ENCODE assay signal across 8 cellular contexts in the genomic region with DNA sequence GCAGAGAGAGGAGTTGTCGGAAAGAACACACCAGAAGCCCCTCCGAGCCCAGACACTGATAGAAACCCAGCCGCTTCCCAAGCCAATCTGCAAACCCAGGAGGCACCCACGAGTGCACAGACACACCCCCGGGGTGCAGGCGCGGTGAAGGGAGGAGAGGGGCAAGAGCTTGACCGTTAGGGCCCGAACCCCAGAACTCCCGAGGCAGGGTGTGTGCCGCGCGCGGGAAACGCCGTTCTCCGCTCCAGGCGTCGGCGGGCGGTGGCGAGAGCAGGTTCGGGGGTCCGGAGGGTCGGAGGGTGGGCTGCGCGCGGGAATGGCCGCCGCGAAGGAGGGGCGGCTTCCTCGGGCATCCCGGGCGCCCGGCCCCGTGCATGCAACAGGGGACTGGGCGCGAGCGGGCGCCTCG. TPM values are rescaled to one million over a fixed set of nuclear protein-coding genes. Genes with fewer than 3 reads are reported as not detected.
DNase-seq lines count a peak whose midpoint lies in the region; ATAC-seq and TF ChIP-seq lines count a peak whose summit lies in the region.

No MANE protein-coding gene starts in this region.

- POLR2A ChIA-PET in OCI-LY7 (lab: Charles Lee), result no interaction called here

- BruUV-seq in OCI-LY7 (replicated peaks; lab: Mats Ljungman, UMichigan), result no TSS peak

- H3K9me3 ChIP-seq in OCI-LY7 (ENCODE audit: low read length), result no peaks in the 10 kb centered on the region

- no peaks in the 10 kb centered on the region for H3K79me2 ChIP-seq in OCI-LY7 (ENCODE audit: insufficient read depth, low read depth, low read length)

- H2AFZ ChIP-seq in OCI-LY7 (ENCODE audit: low read length), result no peak overlapping the region

- ATAC-seq in GM18868 (IDR thresholded peaks at IDR 0.05; ENCODE audit: unreplicated experiment) (peak; percentile 17), omental fat pad (ENCODE audit: low FRiP score) (peak; percentile 37), HG03139 (IDR thresholded peaks at IDR 0.05; ENCODE audit: unreplicated experiment) (no peak), HG03378 (IDR thresholded peaks at IDR 0.05; ENCODE audit: unreplicated experiment) (no peak), GM21423 (IDR thresholded peaks at IDR 0.05; ENCODE audit: unreplicated experiment) (no peak)

- CTCF ChIA-PET in OCI-LY7 (lab: Charles Lee; ENCODE audit: unreplicated experiment), result no interaction called here

- no peak overlapping the region for H3K4me3 ChIP-seq in OCI-LY7 (ENCODE audit: low read depth, low read length, poor library complexity, severe bottlenecking)

- H3K36me3 ChIP-seq in OCI-LY7 (ENCODE audit: insufficient read depth, low read length), result no peaks in the 10 kb centered on the region

- intact Hi-C loops in OCI-LY7 (cut with micrococcal nuclease; ENCODE audit: unreplicated experiment), result loop anchor here (2.0 kb wide), 1 partner anchor 15 kb away; no protein-coding TSS in a partner anchor

- H3K27ac ChIP-seq in OCI-LY7 (ENCODE audit: low read depth, low read length, poor library complexity, severe bottlenecking), result no peak overlapping the region

- H4K20me1 ChIP-seq in OCI-LY7 (ENCODE audit: insufficient read depth, low read length), result no peaks in the 10 kb centered on the region

- H3K4me1 ChIP-seq in OCI-LY7 (ENCODE audit: insufficient read depth, low read length, poor library complexity, severe bottlenecking), result no peaks in the 10 kb centered on the region

- DNase-seq in OCI-LY7 (ENCODE audit: low spot score) (no peak), erythroblast (lab: John Stamatoyannopoulos, UW) (peak; percentile 23 to 27), omental fat pad (ENCODE audit: low spot score) (no peak), ecto neural progenitor cell (ENCODE audit: low spot score) (no peak)

- TF ChIP-seq CTCF in OCI-LY7 (conservative IDR thresholded peaks at IDR 0.05; ENCODE audit: low read length) (no peak), omental fat pad (IDR thresholded peaks at IDR 0.05) (no peak)

- TF ChIP-seq POLR2A in erythroblast (IDR thresholded peaks at IDR 0.05; ENCODE audit: low read length), result no peak

- no peaks in the 10 kb centered on the region for H3K9me2 ChIP-seq in OCI-LY7 (ENCODE audit: insufficient read depth, low read length)

- H3K4me2 ChIP-seq in OCI-LY7 (ENCODE audit: low read length), result peak overlapping the region; percentile 12; the same call in 1 of the 2 replicates

RNA-seq across cellular contexts. Expression of a gene that starts 0.5 kb away (rescaled TPM):
- total RNA-seq in OCI-LY7 (2014; rRNA removed; shearing (Covaris generic)), result not detected in 2 replicates
- total RNA-seq in OCI-LY7 (2022) (not detected in 2 replicates), omental fat pad (1 to 10 TPM in 1 of 4 donors, under 1 TPM in 3; 0.13 to 1.3 (median 0.63) TPM)

RNA-seq across cellular contexts. Expression of a gene that starts 50.1 kb away (rescaled TPM):
- total RNA-seq in OCI-LY7 (2014; rRNA removed; shearing (Covaris generic)), result 13.9 and 16.4 TPM in 2 replicates
- 19.0 and 19.5 TPM in 2 replicates for total RNA-seq in OCI-LY7 (2022)
- 1 to 10 TPM; 7.7 to 10.0 (median 8.2) TPM for total RNA-seq in omental fat pad

Comparison
In these comparisons a context has a peak if more than half of its experiments do, and no peak if none do; other contexts are left out.
1. ATAC-seq: peak in GM18868 (single experiment) and omental fat pad (single experiment); none in HG03139 (single experiment), HG03378 (single experiment) and GM21423 (single experiment).
2. DNase-seq: peak in erythroblast (2 of 2); none in OCI-LY7 (single experiment), omental fat pad (single experiment) and ecto neural progenitor cell (single experiment).